In genomic region chr17:20908373-20909273, GRCh38 we compare ENCODE assay signal across 8 cellular contexts.
DNase-seq lines count a peak whose midpoint lies in the region; ATAC-seq and TF ChIP-seq lines count a peak whose summit lies in the region.

No MANE protein-coding gene starts in this region.

- H3K4me1 ChIP-seq in NT2/D1 (ENCODE audit: insufficient read depth, insufficient read length) (no peaks in the 10 kb centered on the region), mononuclear cell (ENCODE audit: insufficient read depth, low read length) (peaks cover 10% of the 10 kb centered on the region)

- CTCF ChIA-PET in AG04450 (lab: Charles Lee) = interaction anchor here (2.1 to 2.5 kb wide), 2 partner anchors 13 to 85 kb away, joined by 15 to 24 read pairs; no protein-coding TSS in a partner anchor

- peak; percentile 87 for ATAC-seq in GM18909 (IDR thresholded peaks at IDR 0.05; ENCODE audit: poor library complexity, unreplicated experiment)
- ATAC-seq in HG03280 (IDR thresholded peaks at IDR 0.05; ENCODE audit: unreplicated experiment) = peak; percentile 82

- H3K4me3 ChIP-seq in AG04450 (ENCODE audit: low read depth, low read length) = peak overlapping the region; percentile 68
- H3K4me3 ChIP-seq in NT2/D1 (ENCODE audit: insufficient read length, low read depth) = peak overlapping the region; percentile 3
- H3K4me3 ChIP-seq in mononuclear cell (ENCODE audit: low read length) = peak overlapping the region; percentile 47

- TF ChIP-seq CTCF in AG04450 (IDR thresholded peaks at IDR 0.05; ENCODE audit: low read depth, low read length) = peak; percentile 81

- peak overlapping the region; percentile 57 for H3K9ac ChIP-seq in NT2/D1 (ENCODE audit: insufficient read length, low read depth)

- H3K9me3 ChIP-seq in AG04450 (ENCODE audit: control insufficient read depth, insufficient read depth, low read length) (no peaks in the 10 kb centered on the region), NT2/D1 (ENCODE audit: insufficient read depth, low read length) (no peaks in the 10 kb centered on the region), mononuclear cell (ENCODE audit: low read depth, low read length) (no peaks in the 10 kb centered on the region)

- POLR2A ChIA-PET in AG04450 (lab: Yijun Ruan, JAX) = interaction anchor here (0.7 kb wide), 2 partner anchors 135 to 689 kb away, joined by 3 read pairs; no protein-coding TSS in a partner anchor

- H3K36me3 ChIP-seq in NT2/D1 (ENCODE audit: insufficient read depth, insufficient read length, low read length) = no peaks in the 10 kb centered on the region

- DNase-seq in AG04450 (ENCODE audit: low read depth, low spot score) (no peak), NT2/D1 (ENCODE audit: low read depth, low spot score) (peak; percentile 80), epithelial cell of prostate (ENCODE audit: low read depth, low spot score) (no peak)
- DNase-seq in activated T-cell treated with anti-CD3 and anti-CD28 coated beads, Interleukin-2, amount 50 U/mL, for 1 hour = peak; percentile 78
- peak; percentile 45 to 58 for DNase-seq in stimulated activated CD8-positive, alpha-beta memory T cell treated with anti-CD3 and anti-CD28 coated beads, Interleukin-2, amount 100 ng/mL, for 1 hour (ENCODE audit: low read depth in 2 of 2)

- peak overlapping the region; percentile 52 for H3K27ac ChIP-seq in AG04450 (ENCODE audit: low read depth, low read length)
- H3K27ac ChIP-seq in epithelial cell of prostate = peak overlapping the region; percentile 81

- H3K27me3 ChIP-seq in AG04450 (ENCODE audit: control insufficient read depth, insufficient read depth, low read length) (no peaks in the 10 kb centered on the region), NT2/D1 (ENCODE audit: insufficient read depth, insufficient read length) (no peaks in the 10 kb centered on the region), mononuclear cell (ENCODE audit: insufficient read depth, low read length) (no peaks in the 10 kb centered on the region)

Comparison
In these comparisons a context has a peak if more than half of its experiments do, and no peak if none do; other contexts are left out.
1. DNase-seq: peak in NT2/D1 (single experiment), activated T-cell treated with anti-CD3 and anti-CD28 coated beads, Interleukin-2, amount 50 U/mL, for 1 hour (single experiment) and stimulated activated CD8-positive, alpha-beta memory T cell treated with anti-CD3 and anti-CD28 coated beads, Interleukin-2, amount 100 ng/mL, for 1 hour (2 of 2); none in AG04450 (single experiment) and epithelial cell of prostate (single experiment).
2. H3K4me3 ChIP-seq: peak in every context shown above with its lines; median percentile 68 in AG04450; 47 in mononuclear cell; 3 in NT2/D1.